Comparison of ENCODE assay signal across 1 cellular context in genomic region chr22:19723165-19723989, GRCh38.
A peak's percentile ranks its signal among the peaks of the same experiment; 100 is the strongest.
TF ChIP-seq lines count a peak whose summit lies in the region.

TSS of gene GP1BB (plus strand) at chr22:19723539. CDS start at chr22:19723570, 31 bp downstream.

TF ChIP-seq in K562, 482 proteins besides CTCF, POLR2A, EP300 and RAD21 (continued from another document and continues in another):
- TF ChIP-seq MYNN (IDR thresholded peaks at IDR 0.05) = no peak
- TF ChIP-seq MYNN (CRISPR knock-in tag; IDR thresholded peaks at IDR 0.05) = no peak
- peak; percentile 97 for TF ChIP-seq POLR2AphosphoS2 (IDR thresholded peaks at IDR 0.05; ENCODE audit: low read length)
- TF ChIP-seq TFAP4 (CRISPR knock-in tag; IDR thresholded peaks at IDR 0.05; ENCODE audit: borderline replicate concordance) = no peak
- TF ChIP-seq SAP30 (IDR thresholded peaks at IDR 0.05; ENCODE audit: borderline replicate concordance, insufficient read depth, low read depth, low read length, poor library complexity, severe bottlenecking) = peak; percentile 29
- no peak for TF ChIP-seq ZNF551 (CRISPR knock-in tag; IDR thresholded peaks at IDR 0.05)
- TF ChIP-seq ZSCAN32 (CRISPR knock-in tag; IDR thresholded peaks at IDR 0.05) = no peak
- no peak for TF ChIP-seq KAT7 (CRISPR knock-in tag; IDR thresholded peaks at IDR 0.05; ENCODE audit: borderline replicate concordance)
- no peak for TF ChIP-seq VEZF1 (CRISPR knock-in tag; IDR thresholded peaks at IDR 0.05)
- no peak for TF ChIP-seq NR1H2 (CRISPR knock-in tag; IDR thresholded peaks at IDR 0.05)
- TF ChIP-seq RCOR1 (IDR thresholded peaks at IDR 0.05; ENCODE audit: borderline replicate concordance in 1 of 2, low read depth in 2 of 2, low read length in 2 of 2) = peak; percentile 98 to 100
- no peak for TF ChIP-seq ZNF324 (CRISPR knock-in tag; IDR thresholded peaks at IDR 0.05)
- TF ChIP-seq HDAC3 (IDR thresholded peaks at IDR 0.05; ENCODE audit: borderline replicate concordance, partially characterized antibody) = no peak
- TF ChIP-seq MTF1 (CRISPR knock-in tag; IDR thresholded peaks at IDR 0.05; ENCODE audit: borderline replicate concordance) = no peak
- no peak for TF ChIP-seq MBD2 (IDR thresholded peaks at IDR 0.05; ENCODE audit: borderline replicate concordance, low read depth)
- TF ChIP-seq CHD7 (IDR thresholded peaks at IDR 0.05; ENCODE audit: low read depth, low read length) = peak; percentile 83
- TF ChIP-seq HDAC6 (IDR thresholded peaks at IDR 0.05; ENCODE audit: low read depth, low read length) = peak; percentile 89; the same call in 1 of the 2 replicates
- TF ChIP-seq KAT8 (IDR thresholded peaks at IDR 0.05; ENCODE audit: low read depth) = no peak
- TF ChIP-seq HMG20B (CRISPR knock-in tag; IDR thresholded peaks at IDR 0.05) = no peak
- no peak for TF ChIP-seq ATF4 (CRISPR knock-in tag; IDR thresholded peaks at IDR 0.05)
- no peak for TF ChIP-seq ZNF224 (CRISPR knock-in tag; IDR thresholded peaks at IDR 0.05)
- no peak; the same call in none of the 2 replicates for TF ChIP-seq BRD4 (IDR thresholded peaks at IDR 0.05)
- TF ChIP-seq SFPQ (IDR thresholded peaks at IDR 0.05; ENCODE audit: low read depth, low read length) = no peak
- TF ChIP-seq ZSCAN29 (IDR thresholded peaks at IDR 0.05) = peak; percentile 43
- no peak for TF ChIP-seq ZNF717 (CRISPR knock-in tag; IDR thresholded peaks at IDR 0.05)
- TF ChIP-seq SP2 (IDR thresholded peaks at IDR 0.05; ENCODE audit: extremely low read depth, low read depth, low read length, poor library complexity, severe bottlenecking) = peak; percentile 32
- peak; percentile 81; the same call in 1 of the 2 replicates for TF ChIP-seq PHF8 (IDR thresholded peaks at IDR 0.05; ENCODE audit: borderline replicate concordance, low read length)
- TF ChIP-seq ETV1 (tag; conservative IDR thresholded peaks at IDR 0.05; ENCODE audit: low read depth) = peak; percentile 100
- TF ChIP-seq CHD4 (IDR thresholded peaks at IDR 0.05; ENCODE audit: insufficient read depth, insufficient replicate concordance, low read depth, low read length, poor library complexity, severe bottlenecking) = peak; percentile 83
- TF ChIP-seq ZNF217 (CRISPR knock-in tag; IDR thresholded peaks at IDR 0.05) = no peak
- peak; percentile 92 for TF ChIP-seq MTA1 (IDR thresholded peaks at IDR 0.05; ENCODE audit: borderline replicate concordance)
- no peak for TF ChIP-seq ZNF282 (CRISPR knock-in tag; IDR thresholded peaks at IDR 0.05)
- TF ChIP-seq CCAR2 (IDR thresholded peaks at IDR 0.05; ENCODE audit: low read depth, low read length) = no peak
- TF ChIP-seq WHSC1 (IDR thresholded peaks at IDR 0.05; ENCODE audit: low read length) = peak; percentile 92
- peak; percentile 92; the same call in 1 of the 2 replicates for TF ChIP-seq CC2D1A (IDR thresholded peaks at IDR 0.05)
- no peak for TF ChIP-seq GABPA (tag; conservative IDR thresholded peaks at IDR 0.05; ENCODE audit: low read depth)
- TF ChIP-seq MEF2A (IDR thresholded peaks at IDR 0.05; ENCODE audit: control insufficient read depth, low read depth, low read length) = no peak
- TF ChIP-seq SREBF2 (CRISPR knock-in tag; IDR thresholded peaks at IDR 0.05) = no peak
- TF ChIP-seq NCOA4 (IDR thresholded peaks at IDR 0.05; ENCODE audit: partially characterized antibody) = no peak
- no peak for TF ChIP-seq LCOR (CRISPR knock-in tag; IDR thresholded peaks at IDR 0.05)
- peak; percentile 4; the same call in 1 of the 2 replicates for TF ChIP-seq GTF2A2 (tag; IDR thresholded peaks at IDR 0.05)
- no peak for TF ChIP-seq NONO (IDR thresholded peaks at IDR 0.05; ENCODE audit: low read depth in 2 of 2, low read length in 1 of 2)
- TF ChIP-seq RNF219 (CRISPR knock-in tag; IDR thresholded peaks at IDR 0.05) = 0 out of 2 replicates have a peak, but pooled peaks have one; percentile 2
